In genomic region chr19:18046066-18046718, GRCh38 we compare ENCODE assay signal across 8 cellular contexts. TPM values are rescaled to one million over a fixed set of nuclear protein-coding genes. Genes with fewer than 3 reads are reported as not detected.
DNase-seq lines count a peak whose midpoint lies in the region; ATAC-seq, FAIRE-seq and TF ChIP-seq lines count a peak whose summit lies in the region.
"Had no signal": no experiment of that assay in that cellular context is flagged by ENCODE, and none has a peak within 500 bp of the region (broad histone marks: within the 10 kb centered on the region; RNA-seq: fewer than 3 reads in every experiment).

No MANE protein-coding gene starts in this region.

- H3K79me2 ChIP-seq in OCI-LY3 (ENCODE audit: low read length) = no peaks in the 10 kb centered on the region

- TF ChIP-seq CTCF in OCI-LY3 (IDR thresholded peaks at IDR 0.05; ENCODE audit: low read depth, low read length) (no peak), spleen (IDR thresholded peaks at IDR 0.05 in 8 of 11, conservative IDR thresholded peaks at IDR 0.05 in 3 of 11) (no peak)

- DNase-seq in H54 (ENCODE audit: insufficient read length, low spot score) (peak; percentile 80), spleen (no peak), sciatic nerve (ENCODE audit: low spot score) (no peak)

- 0 out of 2 replicates have a peak overlapping the region, but pooled peaks have one; percentile 75 for H3K4me2 ChIP-seq in OCI-LY3 (ENCODE audit: low read length)

- no peaks in the 10 kb centered on the region for H4K20me1 ChIP-seq in OCI-LY3 (ENCODE audit: insufficient read depth, low read length)

- no peak overlapping the region for H2AFZ ChIP-seq in OCI-LY3 (ENCODE audit: low read depth, low read length)

- H3K4me3 ChIP-seq in OCI-LY3 (ENCODE audit: low read length) = no peak overlapping the region
- no peak overlapping the region for H3K4me3 ChIP-seq in spleen

- TF ChIP-seq POLR2A in H54 (IDR thresholded peaks at IDR 0.05; ENCODE audit: low read depth, low read length) (no peak), spleen (IDR thresholded peaks at IDR 0.05) (no peak)

- FAIRE-seq in H54 (lab: Jason Lieb, UNC) = no peak

- WGBS in spleen, 5 donors = 69 to 86% (median 82%) methylated on average over 14 of the region's 14 CpGs

- peak; percentile 37 for ATAC-seq in esophagus mucosa
- ATAC-seq in sciatic nerve = no peak
- no peak for ATAC-seq in GM21825 (IDR thresholded peaks at IDR 0.05; ENCODE audit: unreplicated experiment)
- no peak for ATAC-seq in GM19035 (IDR thresholded peaks at IDR 0.05; ENCODE audit: unreplicated experiment)

- H3K9me3 ChIP-seq in OCI-LY3 (ENCODE audit: insufficient read depth, low read length) = peaks cover 9% of the 10 kb centered on the region
- peaks cover 0 to under 1% (median 0%) of the 10 kb centered on the region in 8 donors for H3K9me3 ChIP-seq in spleen

- no peak overlapping the region for H3K9ac ChIP-seq in OCI-LY3 (ENCODE audit: low read length)

- H3K36me3 ChIP-seq in OCI-LY3 (replicated peaks; ENCODE audit: low read depth, low read length) (peaks cover 5% of the 10 kb centered on the region), spleen (no peaks in the 10 kb centered on the region)

- no peaks in the 10 kb centered on the region for H3K27me3 ChIP-seq in OCI-LY3 (ENCODE audit: low read depth, low read length)
- H3K27me3 ChIP-seq in spleen (replicated peaks in 1 of 7) = no peaks in the 10 kb centered on the region

- intact Hi-C loops in spleen (cut with DNase I; ENCODE audit: low total_unique reads) (no loop called here), sciatic nerve (cut with DNase I) (no loop called here)

- H3K27ac ChIP-seq in OCI-LY3 (ENCODE audit: low read length) (no peak overlapping the region), spleen (peak overlapping the region in 7 of 8 donors; percentile 80 to 88 (median 85))
- H3K27ac ChIP-seq: VCaP had no signal

- H3K4me1 ChIP-seq in OCI-LY3 (ENCODE audit: low read length) = peaks cover 34% of the 10 kb centered on the region
- peaks cover 20 to 62% (median 41%) of the 10 kb centered on the region in 6 donors for H3K4me1 ChIP-seq in spleen

RNA-seq across cellular contexts. Expression of gene ARRDC2, which starts 38.2 kb away (rescaled TPM):
- total RNA-seq in esophagus mucosa (6.3 TPM), spleen (10 to 100 TPM; 46.0 to 64.6 (median 50.5) TPM), sciatic nerve (38.2 TPM)
- 10 to 100 TPM; 61.5 to 70.4 (median 64.8) TPM for polyA plus RNA-seq in spleen

RNA-seq across cellular contexts. Expression of gene IL12RB1, which starts 40.5 kb away (rescaled TPM):
- total RNA-seq in esophagus mucosa (0.36 TPM), spleen (10 to 100 TPM; 19.7 to 31.6 (median 25.3) TPM), sciatic nerve (2.1 TPM)
- 10 to 100 TPM in 2 of 3 donors, 1 to 10 TPM in 1; 9.9 to 21.5 (median 14.8) TPM for polyA plus RNA-seq in spleen

RNA-seq across cellular contexts. Expression of gene MAST3, which starts 51.4 kb away (rescaled TPM):
- total RNA-seq in esophagus mucosa = 3.2 TPM
- 10 to 100 TPM; 31.3 to 52.7 (median 39.4) TPM for total RNA-seq in spleen
- 10 to 100 TPM in 2 of 3 donors, 1 to 10 TPM in 1; 8.9 to 17.1 (median 16.1) TPM for polyA plus RNA-seq in spleen
- total RNA-seq in sciatic nerve = 20.1 TPM
